ENCODE assay signal across 7 cellular contexts in the genomic region with DNA sequence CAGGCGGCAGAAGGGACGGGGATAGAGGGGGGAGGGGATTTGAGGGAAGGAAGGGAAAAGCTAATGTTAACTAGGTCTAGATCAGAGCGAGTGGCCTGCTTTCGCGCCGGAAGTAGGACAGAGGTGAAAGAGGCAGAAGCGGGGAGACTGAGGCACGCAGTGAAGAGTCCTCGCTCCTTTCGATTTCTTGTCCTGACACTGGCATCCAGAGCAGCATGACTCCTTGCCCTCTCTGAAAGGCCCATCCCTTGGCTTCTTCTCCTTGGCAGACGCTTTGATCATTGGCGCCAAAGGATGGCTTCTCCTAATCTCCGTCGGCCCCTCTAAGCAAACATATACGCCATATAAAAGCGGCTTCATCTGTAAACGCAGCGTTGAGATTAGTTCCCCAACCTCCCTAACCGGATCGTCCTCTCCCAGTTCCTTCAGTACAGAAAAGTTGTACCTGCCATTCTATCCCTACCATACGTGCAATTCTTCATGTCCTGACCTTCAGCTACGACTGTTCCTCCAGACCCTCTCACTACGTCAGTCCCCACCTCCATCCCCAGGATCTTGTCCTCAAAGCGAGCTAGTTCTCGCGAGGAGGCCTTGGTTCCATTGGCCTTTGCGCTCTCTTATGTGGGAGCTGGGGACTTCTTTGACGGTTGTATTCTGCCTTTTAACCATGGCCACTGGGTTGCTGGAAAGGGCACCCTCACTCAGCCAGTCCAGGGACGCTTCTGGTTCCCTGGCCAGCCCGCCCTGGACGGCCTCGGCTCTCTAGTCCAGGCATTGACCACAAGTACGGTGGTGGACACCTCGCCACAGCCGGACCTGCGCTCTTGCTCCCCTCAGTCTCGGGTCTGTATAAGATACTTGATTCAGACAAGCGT. TPM values are rescaled to one million over a fixed set of nuclear protein-coding genes. Genes with fewer than 3 reads are reported as not detected.
DNase-seq lines count a peak whose midpoint lies in the region; ATAC-seq and TF ChIP-seq lines count a peak whose summit lies in the region.

No MANE protein-coding gene starts in this region.

- ATAC-seq in psoas muscle (no peak), GM19397 (IDR thresholded peaks at IDR 0.05; ENCODE audit: unreplicated experiment) (no peak), HG02884 (IDR thresholded peaks at IDR 0.05; ENCODE audit: unreplicated experiment) (no peak)

- H3K27ac ChIP-seq in psoas muscle: no peak overlapping the region

- H3K4me3 ChIP-seq in GM12865 (ENCODE audit: low read depth, low read length): peak overlapping the region; percentile 25
- H3K4me3 ChIP-seq in NT2/D1 (ENCODE audit: insufficient read length, low read depth): peak overlapping the region; percentile 28
- H3K4me3 ChIP-seq in endocrine pancreas (ENCODE audit: control insufficient read depth, insufficient read depth, low read length): peak overlapping the region; percentile 75
- H3K4me3 ChIP-seq in psoas muscle: peak overlapping the region; percentile 11

- H3K9ac ChIP-seq in NT2/D1 (ENCODE audit: insufficient read length, low read depth): no peak overlapping the region
- H3K9ac ChIP-seq in endocrine pancreas (ENCODE audit: control insufficient read depth, insufficient read depth, low read length): peak overlapping the region; percentile 27

- H3K9me3 ChIP-seq in NT2/D1 (ENCODE audit: insufficient read depth, low read length): no peaks in the 10 kb centered on the region
- H3K9me3 ChIP-seq in endocrine pancreas (ENCODE audit: control insufficient read depth, low read length): no peaks in the 10 kb centered on the region
- no peaks in the 10 kb centered on the region for H3K9me3 ChIP-seq in psoas muscle

- 2 to 3% (median 2%) methylated on average over 38 of the region's 38 CpGs for WGBS in psoas muscle, 3 donors

- intact Hi-C loops in psoas muscle (cut with DNase I): no loop called here

- DNase-seq in GM12865 (ENCODE audit: low read depth): no peak
- no peak for DNase-seq in NT2/D1 (ENCODE audit: low read depth, low spot score)
- no peak for DNase-seq in psoas muscle
- DNase-seq in RPMI8226: no peak

- H3K4me1 ChIP-seq in NT2/D1 (ENCODE audit: insufficient read depth, insufficient read length) (peaks cover 23% of the 10 kb centered on the region), endocrine pancreas (ENCODE audit: control insufficient read depth, insufficient read depth, low read length) (peaks cover 7% of the 10 kb centered on the region), psoas muscle (no peaks in the 10 kb centered on the region)

- H3K27me3 ChIP-seq in NT2/D1 (ENCODE audit: insufficient read depth, insufficient read length) (peaks cover 99% of the 10 kb centered on the region), endocrine pancreas (ENCODE audit: control insufficient read depth, insufficient read depth, low read length) (no peaks in the 10 kb centered on the region), psoas muscle (ENCODE audit: insufficient read depth in 3 of 3, low read length in 2 of 3) (peaks cover 0 to 88% (median 42%) of the 10 kb centered on the region in 3 donors)

- no peaks in the 10 kb centered on the region for H3K36me3 ChIP-seq in NT2/D1 (ENCODE audit: insufficient read depth, insufficient read length, low read length)
- peaks cover 13% of the 10 kb centered on the region for H3K36me3 ChIP-seq in endocrine pancreas (ENCODE audit: control insufficient read depth, insufficient read depth, low read length)
- H3K36me3 ChIP-seq in psoas muscle (ENCODE audit: insufficient read depth in 1 of 2, low read depth in 1 of 2): no peaks in the 10 kb centered on the region

- no peak for TF ChIP-seq CTCF in GM12865 (IDR thresholded peaks at IDR 0.05; ENCODE audit: insufficient read depth, low read depth, low read length, missing control alignments)
- no peak for TF ChIP-seq CTCF in psoas muscle (IDR thresholded peaks at IDR 0.05)

RNA-seq across cellular contexts. Expression of a gene that starts 0.9 kb away (rescaled TPM):
- not detected for total RNA-seq in psoas muscle
- not detected for polyA plus RNA-seq in psoas muscle

RNA-seq across cellular contexts. Expression of a gene that starts 24.3 kb away (rescaled TPM):
- total RNA-seq in psoas muscle: not detected
- polyA plus RNA-seq in psoas muscle: not detected

Comparison
In these comparisons a context has a peak if more than half of its experiments do, and no peak if none do; other contexts are left out.
1. H3K4me3 ChIP-seq: peak in every context shown above with its lines; median percentile 75 in endocrine pancreas; 28 in NT2/D1; 25 in GM12865; 11 in psoas muscle.